Comparison of ENCODE assay signal across 7 cellular contexts in genomic region chr6:15854378-15854777, GRCh38.
"Had no signal": no experiment of that assay in that cellular context is flagged by ENCODE, and none has a peak within 500 bp of the region (broad histone marks: within the 10 kb centered on the region; RNA-seq: fewer than 3 reads in every experiment).

No MANE protein-coding gene starts in this region.

- H3K27ac Mint-ChIP-seq: IgD-negative memory B cell had no signal

- DNase-seq: IMR-90, KBM-7, KG1 had no signal

- ATAC-seq: HepG2 had no signal

- H3K4me3 Mint-ChIP-seq: IgD-negative memory B cell had no signal

- H3K9me3 Mint-ChIP-seq: IgD-negative memory B cell had no signal

- H3K27ac ChIP-seq: HL-60 had no signal

- FAIRE-seq: HepG2, HTR-8/SVneo had no signal
